22 cellular contexts compared by ENCODE assay signal in genomic region chr3:127417709-127418559, GRCh38.
DNase-seq lines count a peak whose midpoint lies in the region; TF ChIP-seq lines count a peak whose summit lies in the region.
"Had no signal": no experiment of that assay in that cellular context is flagged by ENCODE, and none has a peak within 500 bp of the region (broad histone marks: within the 10 kb centered on the region; RNA-seq: fewer than 3 reads in every experiment).

No MANE protein-coding gene starts in this region.

- H3K27me3 ChIP-seq in esophagus squamous epithelium = peaks cover 0 to 96% (median 0%) of the 10 kb centered on the region in 4 donors

- CTCF ChIA-PET in HEK293 (lab: Yijun Ruan, JAX) = no interaction called here

- POLR2A ChIA-PET in HEK293 (lab: Yijun Ruan, JAX) = no interaction called here

- H3K27ac ChIP-seq in HEK293 (ENCODE audit: extremely low read depth, low read depth, low read length) = no peak overlapping the region
- H3K27ac ChIP-seq in esophagus squamous epithelium = no peak overlapping the region
- H3K27ac ChIP-seq: BLaER1 treated with 17β-estradiol and CSF1 and Interleukin-3, amounts not matched to agents 10 nM and 100 nM; neutrophil; Peyer's patch; SK-N-MC; VCaP had no signal

- H3K36me3 ChIP-seq in HEK293 (ENCODE audit: control insufficient read depth in 2 of 2, insufficient read depth in 1 of 2, low read length in 2 of 2) = no peaks in the 10 kb centered on the region
- H3K36me3 ChIP-seq in esophagus squamous epithelium = no peaks in the 10 kb centered on the region
- H3K36me3 ChIP-seq: BLaER1 treated with 17β-estradiol and CSF1 and Interleukin-3, amounts not matched to agents 10 nM and 100 nM; neutrophil; Peyer's patch had no signal

- TF ChIP-seq CTCF in HEK293 (tag by site-specific recombination; IDR thresholded peaks at IDR 0.05) (no peak), fibroblast of pulmonary artery (IDR thresholded peaks at IDR 0.05; ENCODE audit: low read length, missing control alignments) (no peak), lower leg skin (IDR thresholded peaks at IDR 0.05) (no peak), esophagus squamous epithelium (IDR thresholded peaks at IDR 0.05) (no peak)

- H3K9me3 ChIP-seq in HEK293 (ENCODE audit: control insufficient read depth, insufficient read depth, low read depth, low read length) (no peaks in the 10 kb centered on the region), esophagus squamous epithelium (no peaks in the 10 kb centered on the region)
- H3K9me3 ChIP-seq: BLaER1 treated with 17β-estradiol and CSF1 and Interleukin-3, amounts not matched to agents 10 nM and 100 nM; neutrophil; Peyer's patch had no signal

- no peak for TF ChIP-seq POLR2A in lower leg skin (IDR thresholded peaks at IDR 0.05)
- no peak for TF ChIP-seq POLR2A in esophagus squamous epithelium (IDR thresholded peaks at IDR 0.05)

- DNase-seq in fibroblast of pulmonary artery (ENCODE audit: low read depth) (peak; percentile 47), lower leg skin (ENCODE audit: low spot score in 2 of 2) (peak; percentile 46 to 59), stromal cell of bone marrow (ENCODE audit: low read depth) (peak; percentile 4), HPDE6-E6E7 (ENCODE audit: extremely low spot score) (no peak), esophagus squamous epithelium (lab: John Stamatoyannopoulos, UW) (no peak), NCI-H2107 treated with DMSO at 0.1 percent for 48 hours (lab: John Stamatoyannopoulos, UW; ENCODE audit: unreplicated experiment) (no peak)
- DNase-seq: activated CD4-positive, alpha-beta T cell treated with anti-CD3 and anti-CD28 coated beads for 48 hours; activated T-cell treated with anti-CD3 and anti-CD28 coated beads, Interleukin-2, amount 50 U/mL, for 24 hours; COR-L47; DND-41; H7; NCI-H146; NCI-H2171 treated with DMSO at 0.1 percent for 48 hours; NCI-H526; Peyer's patch; small intestine; stimulated activated CD4-positive, alpha-beta T cell treated with anti-CD3 and anti-CD28 coated beads, Interleukin-2, amount 100 ng/mL, for 24 hours had no signal

- intact Hi-C loops in lower leg skin (cut with DNase I; ENCODE audit: low total_unique reads) = no loop called here
- intact Hi-C loops in esophagus squamous epithelium (cut with DNase I) = no loop called here

- 60 to 62% methylated on average over 10 of the region's 10 CpGs for WGBS in lower leg skin, 2 donors
- 56 to 60% methylated on average over 10 of the region's 10 CpGs for WGBS in esophagus squamous epithelium, 2 donors

- H3K4me3 ChIP-seq in HEK293 (ENCODE audit: low read depth, low read length) = no peak overlapping the region
- no peak overlapping the region for H3K4me3 ChIP-seq in fibroblast of pulmonary artery (replicated peaks; ENCODE audit: low read depth, low read length)
- no peak overlapping the region for H3K4me3 ChIP-seq in lower leg skin (ENCODE audit: low read depth, poor library complexity, severe bottlenecking)
- no peak overlapping the region for H3K4me3 ChIP-seq in esophagus squamous epithelium
- H3K4me3 ChIP-seq: BLaER1 treated with 17β-estradiol and CSF1 and Interleukin-3, amounts not matched to agents 10 nM and 100 nM; Peyer's patch; SK-N-MC had no signal

- H3K4me1 ChIP-seq in HEK293 (ENCODE audit: control insufficient read depth, insufficient read depth, low read length) (no peaks in the 10 kb centered on the region), esophagus squamous epithelium (no peaks in the 10 kb centered on the region)
- H3K4me1 ChIP-seq: Peyer's patch had no signal

TF ChIP-seq in HEK293, 187 proteins besides CTCF, POLR2A, EP300 and RAD21:
- peak; percentile 84 for TF ChIP-seq EGR2 (tag by site-specific recombination; IDR thresholded peaks at IDR 0.05; ENCODE audit: low read depth)
- no peak for TF ChIP-seq ZNF704 (tag by site-specific recombination; IDR thresholded peaks at IDR 0.05)
- peak; percentile 80 for TF ChIP-seq ZFHX2 (tag by site-specific recombination; conservative IDR thresholded peaks at IDR 0.05)
- no peak for TF ChIP-seq KLF1 (tag by site-specific recombination; IDR thresholded peaks at IDR 0.05)
- TF ChIP-seq ZNF654 (tag by site-specific recombination; IDR thresholded peaks at IDR 0.05; ENCODE audit: low read depth) = no peak
- 0 out of 2 replicates have a peak, but pooled peaks have one; percentile 47 for TF ChIP-seq ZIC2 (tag by site-specific recombination; IDR thresholded peaks at IDR 0.05)

Comparison
In these comparisons a context has a peak if more than half of its experiments do, and no peak if none do; other contexts are left out.
1. DNase-seq: peak in fibroblast of pulmonary artery (single experiment), lower leg skin (2 of 2) and stromal cell of bone marrow (single experiment); none in HPDE6-E6E7 (single experiment), esophagus squamous epithelium (single experiment) and NCI-H2107 treated with DMSO at 0.1 percent for 48 hours (single experiment).